ENCODE assay signal across 1 cellular context in the genomic region with DNA sequence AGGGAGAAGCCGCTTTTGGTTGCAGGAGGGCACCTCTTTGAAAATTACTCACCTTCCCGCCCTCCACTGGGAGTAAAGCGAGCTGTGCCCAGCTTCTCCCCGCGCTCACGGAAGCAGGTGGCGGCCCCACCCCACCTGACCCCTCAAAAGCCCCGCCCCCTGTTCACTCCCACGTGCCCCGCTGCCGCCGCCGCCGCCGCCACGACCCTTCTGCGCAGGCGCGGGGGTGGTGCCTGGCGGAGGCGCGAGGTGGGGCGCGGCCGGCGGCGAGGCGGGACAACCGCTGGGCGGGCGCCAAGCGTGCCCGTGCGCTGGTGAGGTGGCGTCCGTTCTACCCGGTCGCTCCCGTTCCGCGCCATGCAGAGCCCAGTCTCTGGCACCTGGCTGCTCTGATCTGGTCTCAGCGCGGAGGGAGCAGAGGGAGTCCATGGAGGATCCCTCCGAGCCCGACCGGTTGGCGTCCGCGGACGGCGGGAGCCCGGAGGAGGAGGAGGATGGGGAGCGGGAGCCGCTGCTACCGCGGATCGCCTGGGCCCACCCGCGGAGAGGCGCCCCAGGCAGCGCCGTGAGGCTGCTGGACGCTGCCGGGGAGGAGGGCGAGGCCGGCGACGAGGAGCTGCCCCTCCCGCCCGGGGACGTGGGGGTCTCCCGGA.
TF ChIP-seq lines count a peak whose summit lies in the region.

TSS of gene PI4K2B (plus strand) at position 297 of the 653 bp plus-strand sequence. CDS start at position 428, 131 bp downstream.

TF ChIP-seq in K562, 482 proteins besides CTCF, POLR2A, EP300 and RAD21 (continued from another document and continues in another):
- TF ChIP-seq, protein P1, sequence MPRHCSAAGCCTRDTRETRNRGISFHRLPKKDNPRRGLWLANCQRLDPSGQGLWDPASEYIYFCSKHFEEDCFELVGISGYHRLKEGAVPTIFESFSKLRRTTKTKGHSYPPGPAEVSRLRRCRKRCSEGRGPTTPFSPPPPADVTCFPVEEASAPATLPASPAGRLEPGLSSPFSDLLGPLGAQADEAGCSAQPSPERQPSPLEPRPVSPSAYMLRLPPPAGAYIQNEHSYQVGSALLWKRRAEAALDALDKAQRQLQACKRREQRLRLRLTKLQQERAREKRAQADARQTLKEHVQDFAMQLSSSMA (CRISPR knock-in tag; IDR thresholded peaks at IDR 0.05) = no peak
- TF ChIP-seq NFIC (IDR thresholded peaks at IDR 0.05) = peak; percentile 94
- peak; percentile 22 for TF ChIP-seq RBM25 (IDR thresholded peaks at IDR 0.05; ENCODE audit: low read depth, low read length, severe bottlenecking)
- TF ChIP-seq DDX20 (tag; IDR thresholded peaks at IDR 0.05; ENCODE audit: low read depth) = no peak
- TF ChIP-seq POLR3G (IDR thresholded peaks at IDR 0.05; ENCODE audit: extremely low read depth, insufficient read length, insufficient replicate concordance) = no peak
- TF ChIP-seq, protein P2, sequence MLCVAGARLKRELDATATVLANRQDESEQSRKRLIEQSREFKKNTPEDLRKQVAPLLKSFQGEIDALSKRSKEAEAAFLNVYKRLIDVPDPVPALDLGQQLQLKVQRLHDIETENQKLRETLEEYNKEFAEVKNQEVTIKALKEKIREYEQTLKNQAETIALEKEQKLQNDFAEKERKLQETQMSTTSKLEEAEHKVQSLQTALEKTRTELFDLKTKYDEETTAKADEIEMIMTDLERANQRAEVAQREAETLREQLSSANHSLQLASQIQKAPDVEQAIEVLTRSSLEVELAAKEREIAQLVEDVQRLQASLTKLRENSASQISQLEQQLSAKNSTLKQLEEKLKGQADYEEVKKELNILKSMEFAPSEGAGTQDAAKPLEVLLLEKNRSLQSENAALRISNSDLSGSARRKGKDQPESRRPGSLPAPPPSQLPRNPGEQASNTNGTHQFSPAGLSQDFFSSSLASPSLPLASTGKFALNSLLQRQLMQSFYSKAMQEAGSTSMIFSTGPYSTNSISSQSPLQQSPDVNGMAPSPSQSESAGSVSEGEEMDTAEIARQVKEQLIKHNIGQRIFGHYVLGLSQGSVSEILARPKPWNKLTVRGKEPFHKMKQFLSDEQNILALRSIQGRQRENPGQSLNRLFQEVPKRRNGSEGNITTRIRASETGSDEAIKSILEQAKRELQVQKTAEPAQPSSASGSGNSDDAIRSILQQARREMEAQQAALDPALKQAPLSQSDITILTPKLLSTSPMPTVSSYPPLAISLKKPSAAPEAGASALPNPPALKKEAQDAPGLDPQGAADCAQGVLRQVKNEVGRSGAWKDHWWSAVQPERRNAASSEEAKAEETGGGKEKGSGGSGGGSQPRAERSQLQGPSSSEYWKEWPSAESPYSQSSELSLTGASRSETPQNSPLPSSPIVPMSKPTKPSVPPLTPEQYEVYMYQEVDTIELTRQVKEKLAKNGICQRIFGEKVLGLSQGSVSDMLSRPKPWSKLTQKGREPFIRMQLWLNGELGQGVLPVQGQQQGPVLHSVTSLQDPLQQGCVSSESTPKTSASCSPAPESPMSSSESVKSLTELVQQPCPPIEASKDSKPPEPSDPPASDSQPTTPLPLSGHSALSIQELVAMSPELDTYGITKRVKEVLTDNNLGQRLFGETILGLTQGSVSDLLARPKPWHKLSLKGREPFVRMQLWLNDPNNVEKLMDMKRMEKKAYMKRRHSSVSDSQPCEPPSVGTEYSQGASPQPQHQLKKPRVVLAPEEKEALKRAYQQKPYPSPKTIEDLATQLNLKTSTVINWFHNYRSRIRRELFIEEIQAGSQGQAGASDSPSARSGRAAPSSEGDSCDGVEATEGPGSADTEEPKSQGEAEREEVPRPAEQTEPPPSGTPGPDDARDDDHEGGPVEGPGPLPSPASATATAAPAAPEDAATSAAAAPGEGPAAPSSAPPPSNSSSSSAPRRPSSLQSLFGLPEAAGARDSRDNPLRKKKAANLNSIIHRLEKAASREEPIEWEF (CRISPR knock-in tag; IDR thresholded peaks at IDR 0.05) = no peak
- TF ChIP-seq, protein P3, sequence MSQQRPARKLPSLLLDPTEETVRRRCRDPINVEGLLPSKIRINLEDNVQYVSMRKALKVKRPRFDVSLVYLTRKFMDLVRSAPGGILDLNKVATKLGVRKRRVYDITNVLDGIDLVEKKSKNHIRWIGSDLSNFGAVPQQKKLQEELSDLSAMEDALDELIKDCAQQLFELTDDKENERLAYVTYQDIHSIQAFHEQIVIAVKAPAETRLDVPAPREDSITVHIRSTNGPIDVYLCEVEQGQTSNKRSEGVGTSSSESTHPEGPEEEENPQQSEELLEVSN (IDR thresholded peaks at IDR 0.05; ENCODE audit: borderline replicate concordance in 1 of 2, extremely low read depth in 1 of 2, insufficient read depth in 1 of 2, insufficient read length in 1 of 2, low read depth in 1 of 2, low read length in 1 of 2, poor library complexity in 1 of 2, severe bottlenecking in 1 of 2) = peak; percentile 79 to 95
- no peak for TF ChIP-seq RNF2 (IDR thresholded peaks at IDR 0.05)
- 0 out of 2 replicates have a peak, but pooled peaks have one; percentile 70 for TF ChIP-seq KDM2B (CRISPR knock-in tag; IDR thresholded peaks at IDR 0.05)
- TF ChIP-seq KLF13 (tag; IDR thresholded peaks at IDR 0.05; ENCODE audit: borderline replicate concordance, low read depth) = no peak
- TF ChIP-seq, protein P4, sequence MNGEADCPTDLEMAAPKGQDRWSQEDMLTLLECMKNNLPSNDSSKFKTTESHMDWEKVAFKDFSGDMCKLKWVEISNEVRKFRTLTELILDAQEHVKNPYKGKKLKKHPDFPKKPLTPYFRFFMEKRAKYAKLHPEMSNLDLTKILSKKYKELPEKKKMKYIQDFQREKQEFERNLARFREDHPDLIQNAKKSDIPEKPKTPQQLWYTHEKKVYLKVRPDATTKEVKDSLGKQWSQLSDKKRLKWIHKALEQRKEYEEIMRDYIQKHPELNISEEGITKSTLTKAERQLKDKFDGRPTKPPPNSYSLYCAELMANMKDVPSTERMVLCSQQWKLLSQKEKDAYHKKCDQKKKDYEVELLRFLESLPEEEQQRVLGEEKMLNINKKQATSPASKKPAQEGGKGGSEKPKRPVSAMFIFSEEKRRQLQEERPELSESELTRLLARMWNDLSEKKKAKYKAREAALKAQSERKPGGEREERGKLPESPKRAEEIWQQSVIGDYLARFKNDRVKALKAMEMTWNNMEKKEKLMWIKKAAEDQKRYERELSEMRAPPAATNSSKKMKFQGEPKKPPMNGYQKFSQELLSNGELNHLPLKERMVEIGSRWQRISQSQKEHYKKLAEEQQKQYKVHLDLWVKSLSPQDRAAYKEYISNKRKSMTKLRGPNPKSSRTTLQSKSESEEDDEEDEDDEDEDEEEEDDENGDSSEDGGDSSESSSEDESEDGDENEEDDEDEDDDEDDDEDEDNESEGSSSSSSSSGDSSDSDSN (IDR thresholded peaks at IDR 0.05; ENCODE audit: borderline replicate concordance in 1 of 2, low read depth in 2 of 2, low read length in 2 of 2) = no peak; a peak in 1 of 4 replicates
- no peak for TF ChIP-seq CBX8 (IDR thresholded peaks at IDR 0.05; ENCODE audit: borderline replicate concordance, extremely low read depth, low read depth, low read length, poor library complexity, severe bottlenecking)
- TF ChIP-seq SRSF1 (IDR thresholded peaks at IDR 0.05; ENCODE audit: low read depth, low read length) = no peak
- TF ChIP-seq, protein P5, sequence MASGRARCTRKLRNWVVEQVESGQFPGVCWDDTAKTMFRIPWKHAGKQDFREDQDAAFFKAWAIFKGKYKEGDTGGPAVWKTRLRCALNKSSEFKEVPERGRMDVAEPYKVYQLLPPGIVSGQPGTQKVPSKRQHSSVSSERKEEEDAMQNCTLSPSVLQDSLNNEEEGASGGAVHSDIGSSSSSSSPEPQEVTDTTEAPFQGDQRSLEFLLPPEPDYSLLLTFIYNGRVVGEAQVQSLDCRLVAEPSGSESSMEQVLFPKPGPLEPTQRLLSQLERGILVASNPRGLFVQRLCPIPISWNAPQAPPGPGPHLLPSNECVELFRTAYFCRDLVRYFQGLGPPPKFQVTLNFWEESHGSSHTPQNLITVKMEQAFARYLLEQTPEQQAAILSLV (tag; IDR thresholded peaks at IDR 0.05) = no peak
- peak; percentile 60 for TF ChIP-seq RBBP5 (IDR thresholded peaks at IDR 0.05; ENCODE audit: borderline replicate concordance, insufficient read depth, low read length, poor library complexity, severe bottlenecking)
- no peak for TF ChIP-seq SMAD1 (IDR thresholded peaks at IDR 0.05; ENCODE audit: low read depth, low read length, partially characterized antibody)
- peak; percentile 38; the same call in 1 of the 2 replicates for TF ChIP-seq CREM (IDR thresholded peaks at IDR 0.05; ENCODE audit: low read depth)
- TF ChIP-seq NCOA4 (IDR thresholded peaks at IDR 0.05; ENCODE audit: partially characterized antibody) = no peak
- no peak for TF ChIP-seq CHCHD3 (CRISPR knock-in tag; IDR thresholded peaks at IDR 0.05)
- TF ChIP-seq ELF2 (CRISPR knock-in tag; IDR thresholded peaks at IDR 0.05) = no peak
- TF ChIP-seq ZZZ3 (IDR thresholded peaks at IDR 0.05) = no peak
- TF ChIP-seq LEF1 (IDR thresholded peaks at IDR 0.05) = no peak
- TF ChIP-seq ARHGAP35 (IDR thresholded peaks at IDR 0.05; ENCODE audit: partially characterized antibody) = no peak
- TF ChIP-seq PTTG1 (tag; IDR thresholded peaks at IDR 0.05; ENCODE audit: low read depth) = no peak
- no peak for TF ChIP-seq ZNF280A (IDR thresholded peaks at IDR 0.05; ENCODE audit: low read depth, partially characterized antibody)
- TF ChIP-seq POLR3A (IDR thresholded peaks at IDR 0.05; ENCODE audit: borderline replicate concordance, extremely low read depth, insufficient read depth, insufficient read length) = no peak
- TF ChIP-seq CREBBP (IDR thresholded peaks at IDR 0.05; ENCODE audit: low read depth, low read length) = no peak
- no peak for TF ChIP-seq ZNF134 (CRISPR knock-in tag; conservative IDR thresholded peaks at IDR 0.05)
- no peak for TF ChIP-seq TFE3 (CRISPR knock-in tag; IDR thresholded peaks at IDR 0.05)
- TF ChIP-seq FOXJ2 (tag; IDR thresholded peaks at IDR 0.05) = no peak
- no peak for TF ChIP-seq SMAD2 (IDR thresholded peaks at IDR 0.05; ENCODE audit: low read depth, low read length)
- TF ChIP-seq RBM39 (optimal IDR thresholded peaks at IDR 0.05; ENCODE audit: low read depth, low read length) = no peak
- TF ChIP-seq, protein P6, sequence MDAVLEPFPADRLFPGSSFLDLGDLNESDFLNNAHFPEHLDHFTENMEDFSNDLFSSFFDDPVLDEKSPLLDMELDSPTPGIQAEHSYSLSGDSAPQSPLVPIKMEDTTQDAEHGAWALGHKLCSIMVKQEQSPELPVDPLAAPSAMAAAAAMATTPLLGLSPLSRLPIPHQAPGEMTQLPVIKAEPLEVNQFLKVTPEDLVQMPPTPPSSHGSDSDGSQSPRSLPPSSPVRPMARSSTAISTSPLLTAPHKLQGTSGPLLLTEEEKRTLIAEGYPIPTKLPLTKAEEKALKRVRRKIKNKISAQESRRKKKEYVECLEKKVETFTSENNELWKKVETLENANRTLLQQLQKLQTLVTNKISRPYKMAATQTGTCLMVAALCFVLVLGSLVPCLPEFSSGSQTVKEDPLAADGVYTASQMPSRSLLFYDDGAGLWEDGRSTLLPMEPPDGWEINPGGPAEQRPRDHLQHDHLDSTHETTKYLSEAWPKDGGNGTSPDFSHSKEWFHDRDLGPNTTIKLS (IDR thresholded peaks at IDR 0.05; ENCODE audit: borderline replicate concordance, low read depth) = peak; percentile 83; the same call in 1 of the 2 replicates
- TF ChIP-seq, protein P7, sequence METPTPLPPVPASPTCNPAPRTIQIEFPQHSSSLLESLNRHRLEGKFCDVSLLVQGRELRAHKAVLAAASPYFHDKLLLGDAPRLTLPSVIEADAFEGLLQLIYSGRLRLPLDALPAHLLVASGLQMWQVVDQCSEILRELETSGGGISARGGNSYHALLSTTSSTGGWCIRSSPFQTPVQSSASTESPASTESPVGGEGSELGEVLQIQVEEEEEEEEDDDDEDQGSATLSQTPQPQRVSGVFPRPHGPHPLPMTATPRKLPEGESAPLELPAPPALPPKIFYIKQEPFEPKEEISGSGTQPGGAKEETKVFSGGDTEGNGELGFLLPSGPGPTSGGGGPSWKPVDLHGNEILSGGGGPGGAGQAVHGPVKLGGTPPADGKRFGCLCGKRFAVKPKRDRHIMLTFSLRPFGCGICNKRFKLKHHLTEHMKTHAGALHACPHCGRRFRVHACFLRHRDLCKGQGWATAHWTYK (CRISPR knock-in tag; IDR thresholded peaks at IDR 0.05) = no peak
- TF ChIP-seq ELK1 (CRISPR knock-in tag; IDR thresholded peaks at IDR 0.05) = no peak
- TF ChIP-seq SIRT6 (IDR thresholded peaks at IDR 0.05; ENCODE audit: low read depth, low read length) = no peak
- TF ChIP-seq NR2C2 (CRISPR knock-in tag; IDR thresholded peaks at IDR 0.05) = no peak
- TF ChIP-seq NR2C2 (tag; IDR thresholded peaks at IDR 0.05) = peak; percentile 53; the same call in 1 of the 2 replicates
- no peak for TF ChIP-seq PURB (CRISPR knock-in tag; IDR thresholded peaks at IDR 0.05; ENCODE audit: low read depth)
